In genomic region chr2:128350736-128351135, GRCh38 we compare ENCODE assay signal across 19 cellular contexts. TPM values are rescaled to one million over a fixed set of nuclear protein-coding genes. Genes with fewer than 3 reads are reported as not detected.
DNase-seq lines count a peak whose midpoint lies in the region; ATAC-seq and TF ChIP-seq lines count a peak whose summit lies in the region.
"Had no signal": no experiment of that assay in that cellular context is flagged by ENCODE, and none has a peak within 500 bp of the region (broad histone marks: within the 10 kb centered on the region; RNA-seq: fewer than 3 reads in every experiment).

No MANE protein-coding gene starts in this region.

- ATAC-seq in IMR-90 (ENCODE audit: low read depth) (no peak), HG03196 (IDR thresholded peaks at IDR 0.05; ENCODE audit: unreplicated experiment) (no peak)

- no peak overlapping the region for H2BK5ac ChIP-seq in IMR-90 (ENCODE audit: low read depth, low read length, poor library complexity, severe bottlenecking)

- CTCF ChIA-PET in IMR-90 (lab: Yijun Ruan, JAX): no interaction called here

- no peak overlapping the region for H4K8ac ChIP-seq in IMR-90 (ENCODE audit: low read depth in 2 of 2, low read length in 2 of 2)

- no peak overlapping the region for H2AK5ac ChIP-seq in IMR-90 (ENCODE audit: low read depth, low read length)

- H2BK15ac ChIP-seq in IMR-90 (ENCODE audit: low read depth, low read length): no peak overlapping the region

- H3K4me1 Mint-ChIP-seq in neural progenitor cell: peaks cover 21% of the 10 kb centered on the region
- H3K4me1 Mint-ChIP-seq: B cell had no signal

- POLR2A ChIA-PET in IMR-90 (lab: Charles Lee; ENCODE audit: unreplicated experiment): no interaction called here

- H3K56ac ChIP-seq in IMR-90 (ENCODE audit: extremely low read depth, insufficient read depth, low read length): no peak overlapping the region

- H3K27me3 Mint-ChIP-seq in neural progenitor cell (ENCODE audit: insufficient read depth, low read depth): no peaks in the 10 kb centered on the region
- H3K27me3 Mint-ChIP-seq: B cell; CD4-positive, alpha-beta T cell had no signal

- no peak overlapping the region for H4K5ac ChIP-seq in IMR-90 (ENCODE audit: low read depth, low read length)

- no peak overlapping the region for H3K4ac ChIP-seq in IMR-90 (ENCODE audit: low read depth, low read length)

- no peak overlapping the region for H3K4me3 ChIP-seq in IMR-90 (ENCODE audit: insufficient read depth, low read depth, low read length)
- no peak overlapping the region for H3K4me3 ChIP-seq in esophagus muscularis mucosa
- H3K4me3 ChIP-seq in osteoblast (ENCODE audit: insufficient read depth, low read length): no peak overlapping the region
- H3K4me3 ChIP-seq in neural progenitor cell: no peak overlapping the region
- H3K4me3 ChIP-seq: BLaER1, HAP-1 had no signal

- no peak for TF ChIP-seq RAD21 in IMR-90 (IDR thresholded peaks at IDR 0.05; ENCODE audit: low read length)

- H3K36me3 ChIP-seq in IMR-90 (ENCODE audit: control insufficient read depth, insufficient read depth, low read length): no peaks in the 10 kb centered on the region
- no peaks in the 10 kb centered on the region for H3K36me3 ChIP-seq in esophagus muscularis mucosa
- H3K36me3 ChIP-seq in osteoblast (ENCODE audit: insufficient read depth, low read length): no peaks in the 10 kb centered on the region
- H3K36me3 ChIP-seq in neural progenitor cell: peaks cover 5% of the 10 kb centered on the region
- H3K36me3 ChIP-seq: BLaER1, HAP-1 had no signal

- TF ChIP-seq CTCF in IMR-90 (conservative IDR thresholded peaks at IDR 0.05; ENCODE audit: low read depth, low read length) (no peak), esophagus muscularis mucosa (IDR thresholded peaks at IDR 0.05) (no peak), osteoblast (IDR thresholded peaks at IDR 0.05; ENCODE audit: extremely low read depth, low read depth, low read length) (no peak), neural progenitor cell (IDR thresholded peaks at IDR 0.05) (no peak)

- no CpG with 5 or more reads among the region's 1 CpG for WGBS in IMR-90 (ENCODE audit: extremely low coverage in 2 of 2, insufficient read length in 1 of 2), 2 experiments
- WGBS in esophagus muscularis mucosa: 53% methylated on average over 1 of the region's 1 CpG

- peaks cover 7% of the 10 kb centered on the region for H3K9me3 ChIP-seq in IMR-90 (ENCODE audit: control insufficient read depth, insufficient read depth, low read length)
- peaks cover 0 to 5% (median 2%) of the 10 kb centered on the region in 4 donors for H3K9me3 ChIP-seq in esophagus muscularis mucosa
- peaks cover 4% of the 10 kb centered on the region for H3K9me3 ChIP-seq in osteoblast (ENCODE audit: low read depth, low read length)
- peaks cover 12% of the 10 kb centered on the region for H3K9me3 ChIP-seq in neural progenitor cell (ENCODE audit: low read depth)
- H3K9me3 ChIP-seq: HAP-1 had no signal

- H3K27me3 ChIP-seq in IMR-90 (ENCODE audit: control insufficient read depth, insufficient read depth, low read length) (no peaks in the 10 kb centered on the region), esophagus muscularis mucosa (no peaks in the 10 kb centered on the region), osteoblast (ENCODE audit: insufficient read depth, low read length) (no peaks in the 10 kb centered on the region), neural progenitor cell (no peaks in the 10 kb centered on the region)
- H3K27me3 ChIP-seq: BLaER1 had no signal

- intact Hi-C loops in IMR-90 (cut with micrococcal nuclease): no loop called here
- intact Hi-C loops in esophagus muscularis mucosa (cut with DNase I): no loop called here

- H3K14ac ChIP-seq in IMR-90 (replicated peaks; ENCODE audit: low read depth, low read length): no peak overlapping the region

- peaks cover 14% of the 10 kb centered on the region for H3F3A ChIP-seq in neural progenitor cell (ENCODE audit: low read depth)

- no peak overlapping the region for H3K9ac ChIP-seq in IMR-90 (ENCODE audit: low read depth, low read length)
- no peak overlapping the region for H3K9ac ChIP-seq in neural progenitor cell
- H3K9ac ChIP-seq: BLaER1 had no signal

- no peak overlapping the region for H3K18ac ChIP-seq in IMR-90 (ENCODE audit: low read depth, low read length)

- peaks cover 4% of the 10 kb centered on the region for H3K36me3 Mint-ChIP-seq in neural progenitor cell

- no peak overlapping the region; the same call in 1 of the 2 replicates for H3K23ac ChIP-seq in IMR-90 (ENCODE audit: low read depth, low read length)

- H3K9me3 Mint-ChIP-seq in neural progenitor cell: peaks cover 27% of the 10 kb centered on the region

- no peak overlapping the region for H3K27ac ChIP-seq in IMR-90 (ENCODE audit: insufficient read depth, low read length)
- H3K27ac ChIP-seq in esophagus muscularis mucosa (replicated peaks in 1 of 4): no peak overlapping the region
- no peak overlapping the region for H3K27ac ChIP-seq in osteoblast (ENCODE audit: low read depth, low read length)
- no peak overlapping the region for H3K27ac ChIP-seq in neural progenitor cell
- H3K27ac ChIP-seq: 22Rv1, BLaER1, C4-2B had no signal

- H3K4me2 ChIP-seq in IMR-90 (ENCODE audit: low read depth, low read length): no peak overlapping the region
- H3K4me2 ChIP-seq in osteoblast (ENCODE audit: insufficient read depth, low read length): no peak overlapping the region
- H3K4me2 ChIP-seq in neural progenitor cell: no peak overlapping the region
- H3K4me2 ChIP-seq: BLaER1 had no signal

- H3K79me1 ChIP-seq in IMR-90 (ENCODE audit: low read depth in 1 of 2, low read length in 2 of 2): no peaks in the 10 kb centered on the region

- no peak overlapping the region for H3K27ac Mint-ChIP-seq in neural progenitor cell
- H3K27ac Mint-ChIP-seq: B cell; CD4-positive, alpha-beta T cell; HFFc6 had no signal

- peak overlapping the region; percentile 28; the same call in 1 of the 2 replicates for H2BK20ac ChIP-seq in IMR-90 (ENCODE audit: low read depth, low read length)

- no peak for TF ChIP-seq POLR2A in IMR-90 (IDR thresholded peaks at IDR 0.05; ENCODE audit: low read depth, low read length)
- no peak for TF ChIP-seq POLR2A in esophagus muscularis mucosa (IDR thresholded peaks at IDR 0.05; ENCODE audit: low read depth)

- H2AFZ ChIP-seq in IMR-90 (replicated peaks; ENCODE audit: low read length, poor library complexity) (no peak overlapping the region), osteoblast (ENCODE audit: low read length) (no peak overlapping the region), neural progenitor cell (replicated peaks) (no peak overlapping the region)

- H3K79me2 ChIP-seq in osteoblast (ENCODE audit: insufficient read depth, low read length) (no peaks in the 10 kb centered on the region), neural progenitor cell (ENCODE audit: low read depth) (no peaks in the 10 kb centered on the region)

- H2AK9ac ChIP-seq in IMR-90 (replicated peaks; ENCODE audit: low read depth, low read length, poor library complexity): no peak overlapping the region

- dilution Hi-C loops in IMR-90 (cut with HindIII; ENCODE audit: low sequenced_read_pairs, unreplicated experiment): no loop called here

- H4K20me1 ChIP-seq in IMR-90 (ENCODE audit: insufficient read depth, low read length): no peaks in the 10 kb centered on the region
- H4K20me1 ChIP-seq in osteoblast (ENCODE audit: insufficient read depth, low read length): no peaks in the 10 kb centered on the region
- H4K20me1 ChIP-seq in neural progenitor cell (ENCODE audit: low read depth): no peaks in the 10 kb centered on the region
- H4K20me1 ChIP-seq: BLaER1 had no signal

- DNase-seq in NCI-H82 (lab: John Stamatoyannopoulos, UW) (peak; percentile 49), NCI-H82 treated with DMSO at 0.1 percent for 48 hours (lab: John Stamatoyannopoulos, UW; ENCODE audit: unreplicated experiment) (no peak), IMR-90 (no peak), esophagus muscularis mucosa (ENCODE audit: extremely low spot score) (peak; percentile 53), osteoblast (ENCODE audit: insufficient read length, low spot score, missing footprints) (peak; percentile 71), SHP77 (lab: John Stamatoyannopoulos, UW) (no peak), neural progenitor cell (ENCODE audit: low spot score) (no peak)
- DNase-seq: Calu3; CD4-positive, alpha-beta T cell; COR-L47; DND-41; GOT3; HFFc6 had no signal

- in situ Hi-C loops in IMR-90 (cut with MboI; ENCODE audit: low sequenced_read_pairs): no loop called here

- H3K4me1 ChIP-seq in IMR-90 (ENCODE audit: control insufficient read depth, insufficient read depth, low read length) (peaks cover 10% of the 10 kb centered on the region), esophagus muscularis mucosa (peaks cover 21 to 38% (median 37%) of the 10 kb centered on the region in 4 donors), osteoblast (ENCODE audit: insufficient read depth, low read length) (peaks cover 14% of the 10 kb centered on the region), neural progenitor cell (peaks cover 11% of the 10 kb centered on the region)
- H3K4me1 ChIP-seq: HAP-1 had no signal

- H2BK120ac ChIP-seq in IMR-90 (ENCODE audit: low read depth, low read length): no peak overlapping the region

- no peak overlapping the region for H4K91ac ChIP-seq in IMR-90 (ENCODE audit: insufficient read depth, low read depth, low read length)

- no peak overlapping the region for H3K4me3 Mint-ChIP-seq in neural progenitor cell
- H3K4me3 Mint-ChIP-seq: B cell; CD4-positive, alpha-beta T cell; HFFc6 had no signal

- no peak for TF ChIP-seq EP300 in esophagus muscularis mucosa (IDR thresholded peaks at IDR 0.05)

- peaks cover 7% of the 10 kb centered on the region; the same call in 1 of the 2 replicates for H3K9me1 ChIP-seq in IMR-90 (ENCODE audit: insufficient read depth, low read length)

- BruUV-seq in IMR-90 (replicated peaks; lab: Mats Ljungman, UMichigan): no TSS peak

TF ChIP-seq in IMR-90, 13 proteins besides CTCF, POLR2A, EP300 and RAD21 (continues in another document):
- no peak for TF ChIP-seq FOS (IDR thresholded peaks at IDR 0.05; ENCODE audit: low read depth, low read length)
- TF ChIP-seq MXI1 (IDR thresholded peaks at IDR 0.05; ENCODE audit: borderline replicate concordance, low read depth, low read length): no peak
- TF ChIP-seq BHLHE40 (IDR thresholded peaks at IDR 0.05; ENCODE audit: low read depth, low read length): no peak
- no peak for TF ChIP-seq CEBPB (IDR thresholded peaks at IDR 0.05; ENCODE audit: low read depth, low read length)
- TF ChIP-seq NFE2L2 (IDR thresholded peaks at IDR 0.05; ENCODE audit: low read depth, low read length): no peak
- no peak for TF ChIP-seq SMC3 (IDR thresholded peaks at IDR 0.05; ENCODE audit: low read depth, low read length)
- TF ChIP-seq CHD1 (IDR thresholded peaks at IDR 0.05; ENCODE audit: low read depth, low read length): no peak

RNA-seq across cellular contexts. Expression of gene HS6ST1, which starts 32.1 kb away (rescaled TPM):
- total RNA-seq in IMR-90 (2012; rRNA removed) (29.7 and 29.9 TPM in 2 replicates), esophagus muscularis mucosa (10 to 100 TPM; 17.4 to 62.2 (median 38.5) TPM), osteoblast (16.5 and 18.8 TPM in 2 replicates), neural progenitor cell (ENCODE audit: low replicate concordance) (31.1 and 71.0 TPM in 2 replicates)
- polyA plus RNA-seq in IMR-90 (2012; rRNA removed): 36.9 and 39.7 TPM in 2 replicates
- 22.1 and 48.3 TPM in 2 replicates for polyA plus RNA-seq in IMR-90 (2012; cell fraction: cytosol; rRNA removed)
- polyA plus RNA-seq in IMR-90 (2012; cell fraction: nucleus; rRNA removed; ENCODE audit: low replicate concordance): 21.0 and 34.4 TPM in 2 replicates

Comparison
In these comparisons a context has a peak if more than half of its experiments do, and no peak if none do; other contexts are left out.
1. DNase-seq: peak in NCI-H82 (single experiment), esophagus muscularis mucosa (single experiment) and osteoblast (single experiment); none in NCI-H82 treated with DMSO at 0.1 percent for 48 hours (single experiment), IMR-90 (single experiment), SHP77 (0 of 2) and neural progenitor cell (single experiment).